Comparison of ENCODE assay signal across 12 cellular contexts in genomic region chr3:12648384-12648959, GRCh38. TPM values are rescaled to one million over a fixed set of nuclear protein-coding genes. Genes with fewer than 3 reads are reported as not detected.
DNase-seq lines count a peak whose midpoint lies in the region; ATAC-seq and TF ChIP-seq lines count a peak whose summit lies in the region.
"Had no signal": no experiment of that assay in that cellular context is flagged by ENCODE, and none has a peak within 500 bp of the region (broad histone marks: within the 10 kb centered on the region; RNA-seq: fewer than 3 reads in every experiment).

No MANE protein-coding gene starts in this region.

- peak overlapping the region in 1 of 4 donors; percentile 53 for H3K27ac ChIP-seq in tibial nerve
- H3K27ac ChIP-seq: adrenal gland had no signal

- no peak for TF ChIP-seq POLR2A in tibial nerve (IDR thresholded peaks at IDR 0.05)

- peak; percentile 13 to 37 for DNase-seq in lung microvascular endothelial cell (ENCODE audit: low read depth in 2 of 2)
- no peak for DNase-seq in tibial nerve (ENCODE audit: low spot score in 2 of 2)
- no peak for DNase-seq in stimulated activated CD4-positive, alpha-beta T cell treated with anti-CD3 and anti-CD28 coated beads, Interleukin-4, amount 100 ng/mL, for 24 hours
- DNase-seq in omental fat pad (ENCODE audit: low spot score) = no peak
- DNase-seq in activated CD4-positive, alpha-beta T cell treated with anti-CD3 and anti-CD28 coated beads for 48 hours = no peak
- DNase-seq: mesendoderm, substantia nigra had no signal

- H3K27me3 ChIP-seq in tibial nerve = no peaks in the 10 kb centered on the region
- H3K27me3 ChIP-seq: adrenal gland had no signal

- no peaks in the 10 kb centered on the region for H3K9me3 ChIP-seq in tibial nerve
- H3K9me3 ChIP-seq: adrenal gland had no signal

- H3K4me1 ChIP-seq in tibial nerve = peaks cover 0 to 95% (median 36%) of the 10 kb centered on the region in 4 donors

- H3K36me3 ChIP-seq in tibial nerve = no peaks in the 10 kb centered on the region
- H3K36me3 ChIP-seq: adrenal gland had no signal

- TF ChIP-seq CTCF in tibial nerve (IDR thresholded peaks at IDR 0.05) (no peak), omental fat pad (IDR thresholded peaks at IDR 0.05) (no peak)

- no peak overlapping the region for H3K4me3 ChIP-seq in tibial nerve
- H3K4me3 ChIP-seq: adrenal gland had no signal

- ATAC-seq in GM18502 (IDR thresholded peaks at IDR 0.05; ENCODE audit: poor library complexity, unreplicated experiment) (peak; percentile 38), GM21528 (IDR thresholded peaks at IDR 0.05; ENCODE audit: low FRiP score, unreplicated experiment) (peak; percentile 49), HG03457 (IDR thresholded peaks at IDR 0.05; ENCODE audit: unreplicated experiment) (peak; percentile 73), omental fat pad (ENCODE audit: low FRiP score) (no peak)
- ATAC-seq: Panc1 had no signal

- no peak for TF ChIP-seq EP300 in tibial nerve (IDR thresholded peaks at IDR 0.05)

- WGBS in tibial nerve, 2 donors = 89 to 91% methylated on average over 12 of the region's 12 CpGs

RNA-seq across cellular contexts. Expression of gene RAF1, which starts 15.4 kb away (rescaled TPM):
- total RNA-seq in lung microvascular endothelial cell (74.8 and 84.7 TPM in 2 replicates), tibial nerve (100 to 1,000 TPM; 106 to 136 (median 121) TPM), omental fat pad (100 to 1,000 TPM in 2 of 4 donors, 10 to 100 TPM in 2; 83.4 to 120 (median 106) TPM)

Comparison
In these comparisons a context has a peak if more than half of its experiments do, and no peak if none do; other contexts are left out.
1. DNase-seq: peak in lung microvascular endothelial cell (2 of 2); none in tibial nerve (0 of 2), stimulated activated CD4-positive, alpha-beta T cell treated with anti-CD3 and anti-CD28 coated beads, Interleukin-4, amount 100 ng/mL, for 24 hours (single experiment), omental fat pad (single experiment) and activated CD4-positive, alpha-beta T cell treated with anti-CD3 and anti-CD28 coated beads for 48 hours (single experiment).